In the genomic region with DNA sequence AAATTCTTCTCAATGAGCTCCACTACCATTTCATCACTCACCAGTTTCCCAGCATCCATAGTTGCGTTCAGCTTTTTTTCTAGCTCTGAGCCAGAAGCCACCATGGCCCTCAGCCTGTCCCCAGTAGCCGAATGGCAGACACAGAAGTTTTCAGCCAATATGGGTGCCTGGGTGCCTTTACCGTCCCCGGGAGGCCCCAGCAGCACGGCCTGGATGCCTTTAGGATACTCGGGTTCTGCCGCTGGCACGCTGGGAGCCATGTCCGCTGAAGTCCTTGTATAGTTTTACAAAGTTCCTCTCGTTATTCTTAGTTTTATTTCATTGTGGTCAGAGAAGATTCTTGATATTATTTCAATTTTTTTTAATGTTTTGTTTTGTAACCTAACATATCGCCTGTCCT, we compare ENCODE assay signal across 33 cellular contexts.
"Had no signal": no experiment of that assay in that cellular context is flagged by ENCODE, and none has a peak within 500 bp of the region (broad histone marks: within the 10 kb centered on the region; RNA-seq: fewer than 3 reads in every experiment).

No MANE protein-coding gene starts in this region.

- DNase-seq: activated effector memory CD4-positive, alpha-beta T cell treated with anti-CD3 and anti-CD28 coated beads, Interleukin-2, amount 50 U/mL, for 16 hours; activated effector memory CD4-positive, alpha-beta T cell treated with Interleukin-2 at 50 U/mL for 16 hours; activated gamma-delta T cell; activated gamma-delta T cell treated with Interleukin-2 at 50 U/mL for 16 hours; activated naive CD4-positive, alpha-beta T cell; activated naive CD4-positive, alpha-beta T cell treated with anti-CD3 and anti-CD28 coated beads for 36 hours; activated naive CD4-positive, alpha-beta T cell treated with anti-CD3 and anti-CD28 coated beads, Interleukin-2, amount 10 ng/mL, durations not matched to agents 7 days and 5 days; activated naive CD4-positive, alpha-beta T cell treated with anti-CD3 and anti-CD28 coated beads, Interleukin-2, amount 50 U/mL, for 16 hours; activated naive CD4-positive, alpha-beta T cell treated with Interleukin-2 at 50 U/mL for 16 hours; activated naive CD8-positive, alpha-beta T cell treated with anti-CD3 and anti-CD28 coated beads for 36 hours; activated naive CD8-positive, alpha-beta T cell treated with anti-CD3 and anti-CD28 coated beads, Interleukin-2, amount 10 ng/mL, durations not matched to agents 7 days and 5 days; activated naive CD8-positive, alpha-beta T cell treated with anti-CD3 and anti-CD28 coated beads, Interleukin-2, amount 50 U/mL, for 24 hours; activated T-cell treated with anti-CD3 and anti-CD28 coated beads, Interleukin-2, amount 50 U/mL, for 24 hours; activated T-cell treated with anti-CD3 and anti-CD28 coated beads, Interleukin-2, amount 50 U/mL, for 4 hours; activated T-cell treated with anti-CD3 and anti-CD28 coated beads, Interleukin-2, amount 50 U/mL, for 48 hours; activated T-cell treated with anti-CD3 and anti-CD28 coated beads, Interleukin-2, amount 50 U/mL, for 72 hours; adrenal gland; amniotic stem cell; amygdala; anterior cingulate cortex; aorta; body of pancreas; brain microvascular endothelial cell; caudate nucleus; central memory CD4-positive, alpha-beta T cell; cerebellar nuclear complex had no signal

- H3K36me3 ChIP-seq: adrenal gland, ascending aorta, brain microvascular endothelial cell, breast epithelium, cardiac muscle cell had no signal

- H3K27me3 ChIP-seq: adrenal gland, ascending aorta, body of pancreas, brain microvascular endothelial cell, breast epithelium, cardiac muscle cell had no signal

- FAIRE-seq: astrocyte, bronchial epithelial cell had no signal

- H3K27ac ChIP-seq: adrenal gland, ascending aorta, body of pancreas, brain microvascular endothelial cell, breast epithelium, cardiac muscle cell had no signal

- H3K4me3 ChIP-seq: adrenal gland, ascending aorta, body of pancreas, breast epithelium, cardiac muscle cell had no signal

- H3K4me1 ChIP-seq: adrenal gland, ascending aorta, body of pancreas, breast epithelium had no signal

- ATAC-seq: activated naive CD4-positive, alpha-beta T cell treated with anti-CD3 and anti-CD28 coated beads, Interleukin-2, amount 50 U/mL, for 72 hours; activated naive CD8-positive, alpha-beta T cell treated with anti-CD3 and anti-CD28 coated beads, Interleukin-2, amount 50 U/mL, for 24 hours; activated T-cell treated with anti-CD3 and anti-CD28 coated beads, Interleukin-2, amount 50 U/mL, for 4 hours; activated T-cell treated with anti-CD3 and anti-CD28 coated beads, Interleukin-2, amount 50 U/mL, for 72 hours; activated T-helper 17 cell treated with anti-CD3 and anti-CD28 coated beads, Interleukin-2, amount 50 U/mL, for 72 hours; body of pancreas had no signal
